In the genomic region with DNA sequence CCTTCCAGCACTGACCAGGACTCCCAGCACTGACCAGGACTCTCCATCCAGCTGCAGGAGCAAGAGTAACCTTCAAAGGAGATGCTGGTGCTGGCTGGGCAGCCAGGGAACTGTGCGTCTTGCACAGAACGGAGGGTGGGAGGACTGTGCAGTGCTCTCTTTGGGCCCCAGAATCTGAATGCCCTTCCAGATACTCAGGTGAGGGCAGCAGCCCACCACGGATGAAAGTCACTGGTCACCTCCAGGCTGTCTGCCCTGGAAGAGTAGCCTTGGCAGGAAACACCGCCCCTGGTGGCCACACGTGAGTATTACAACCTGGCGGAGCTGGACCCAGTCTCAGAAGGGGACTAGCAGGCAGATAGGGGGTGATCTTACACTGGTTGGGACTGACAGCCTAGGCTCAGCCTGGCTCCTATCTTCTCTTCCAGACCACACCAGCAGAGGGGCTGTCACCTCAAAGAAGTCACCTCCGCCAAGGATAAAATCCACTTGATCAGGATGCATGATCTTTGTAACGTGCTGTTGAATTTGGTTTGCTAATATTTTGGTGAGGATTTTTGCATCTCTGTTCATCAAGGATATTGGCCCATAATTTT, we compare ENCODE assay signal across 8 cellular contexts.
DNase-seq lines count a peak whose midpoint lies in the region; FAIRE-seq and TF ChIP-seq lines count a peak whose summit lies in the region.

No MANE protein-coding gene starts in this region.

- H3K4me3 ChIP-seq in AG04449 (ENCODE audit: low read depth, low read length): no peak overlapping the region

- peak; percentile 42 for FAIRE-seq in urothelium cell line (lab: Jason Lieb, UNC)

- DNase-seq in AG04449 (ENCODE audit: low read depth, low spot score) (no peak), GM19238 (ENCODE audit: insufficient read length, low spot score) (peak; percentile 83), NCI-H1048 (lab: John Stamatoyannopoulos, UW) (peak; percentile 10), SKM-1 (lab: John Stamatoyannopoulos, UW; ENCODE audit: unreplicated experiment) (peak; percentile 69), head of caudate nucleus (peak in 41 of 42 donors; percentile 72 to 93 (median 84)), posterior cingulate gyrus (peak; percentile 69 to 96 (median 85)), urothelium cell line (ENCODE audit: low spot score) (peak; percentile 78)
- peak; percentile 75 for DNase-seq in activated naive CD4-positive, alpha-beta T cell treated with anti-CD3 and anti-CD28 coated beads, Interleukin-2, amount 50 U/mL, for 16 hours

- TF ChIP-seq CTCF in AG04449 (IDR thresholded peaks at IDR 0.05; ENCODE audit: insufficient read depth, low read length, missing control alignments): peak; percentile 97

- CTCF ChIA-PET in AG04449 (lab: Yijun Ruan, JAX): interaction anchor here (0.6 to 2.4 kb wide), 28 partner anchors 9 to 251 kb away, joined by 3 to 16 read pairs (median 4); no protein-coding TSS in a partner anchor

- POLR2A ChIA-PET in AG04449 (lab: Yijun Ruan, JAX): no interaction called here

- intact Hi-C loops in head of caudate nucleus (cut with DNase I) (no loop called here), posterior cingulate gyrus (cut with DNase I) (no loop called here)
